ENCODE assay signal across 21 cellular contexts in the genomic region with DNA sequence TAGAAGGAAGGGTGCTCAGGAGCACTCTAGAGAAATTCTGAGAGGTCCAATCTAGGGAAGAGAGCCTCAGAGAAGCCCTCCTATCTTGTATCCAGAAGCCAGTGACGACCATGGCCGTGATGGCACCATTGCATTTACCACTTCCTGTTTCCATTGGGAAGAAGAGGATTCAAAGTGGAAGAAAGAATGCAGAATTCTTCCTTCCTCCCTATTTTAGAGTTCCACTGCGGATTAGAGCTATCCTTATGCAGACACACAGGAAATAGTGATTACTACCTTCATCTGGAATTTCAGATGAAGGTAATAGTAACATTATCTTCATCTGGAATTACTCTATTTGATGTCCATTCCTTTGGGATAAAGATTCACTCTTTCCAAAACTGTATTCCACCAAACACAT. TPM values are rescaled to one million over a fixed set of nuclear protein-coding genes. Genes with fewer than 3 reads are reported as not detected.
A peak's percentile ranks its signal among the peaks of the same experiment; 100 is the strongest.
DNase-seq lines count a peak whose midpoint lies in the region; FAIRE-seq and TF ChIP-seq lines count a peak whose summit lies in the region.
"Had no signal": no experiment of that assay in that cellular context is flagged by ENCODE, and none has a peak within 500 bp of the region (broad histone marks: within the 10 kb centered on the region; RNA-seq: fewer than 3 reads in every experiment).

No MANE protein-coding gene starts in this region.

- no peaks in the 10 kb centered on the region for H3K9me3 Mint-ChIP-seq in chondrocyte (ENCODE audit: low read depth)
- H3K9me3 Mint-ChIP-seq: activated naive CD8-positive, alpha-beta T cell treated with anti-CD3 and anti-CD28 coated beads, Interleukin-2, amount 50 U/mL, for 24 hours; nephron had no signal

- intact Hi-C loops in colonic mucosa (cut with DNase I) = no loop called here

- no peaks in the 10 kb centered on the region for H3K9me3 ChIP-seq in BLaER1 treated with 17β-estradiol and CSF1 and Interleukin-3, amounts not matched to agents 10 nM and 100 nM (replicated peaks in 1 of 11)
- H3K9me3 ChIP-seq in colonic mucosa = no peaks in the 10 kb centered on the region
- no peaks in the 10 kb centered on the region for H3K9me3 ChIP-seq in HAP-1
- H3K9me3 ChIP-seq: vagina had no signal

- H3K27me3 ChIP-seq in BLaER1 treated with 17β-estradiol and CSF1 and Interleukin-3, amounts not matched to agents 10 nM and 100 nM = no peaks in the 10 kb centered on the region
- H3K27me3 ChIP-seq in mesendoderm (ENCODE audit: insufficient read depth, low read length, poor library complexity) (no peaks in the 10 kb centered on the region), colonic mucosa (no peaks in the 10 kb centered on the region), HAP-1 (ENCODE audit: low read depth) (no peaks in the 10 kb centered on the region)
- H3K27me3 ChIP-seq: brain microvascular endothelial cell, vagina had no signal

- FAIRE-seq in HTR-8/SVneo (lab: Jason Lieb, UNC) = no peak

- H3K27ac Mint-ChIP-seq in chondrocyte (ENCODE audit: unreplicated experiment) = no peak overlapping the region
- H3K27ac Mint-ChIP-seq: activated naive CD8-positive, alpha-beta T cell treated with anti-CD3 and anti-CD28 coated beads, Interleukin-2, amount 50 U/mL, for 24 hours had no signal

- H3K4me2 ChIP-seq in BLaER1 treated with 17β-estradiol and CSF1 and Interleukin-3, amounts not matched to agents 10 nM and 100 nM = peak overlapping the region in 5 of 11 experiments; percentile 39 to 90 (median 74); a peak in 9 of 22 replicates
- H3K4me2 ChIP-seq in mesendoderm (ENCODE audit: low read length) = no peak overlapping the region

- peaks cover 3% of the 10 kb centered on the region for H3K4me1 Mint-ChIP-seq in chondrocyte (ENCODE audit: low read depth)

- H3K23ac ChIP-seq in mesendoderm (ENCODE audit: low read length) = no peak overlapping the region

- no peaks in the 10 kb centered on the region for H4K20me1 ChIP-seq in BLaER1 treated with 17β-estradiol and CSF1 and Interleukin-3, amounts not matched to agents 10 nM and 100 nM

- no peak overlapping the region for H3K4me3 Mint-ChIP-seq in chondrocyte (ENCODE audit: unreplicated experiment)
- H3K4me3 Mint-ChIP-seq: activated naive CD8-positive, alpha-beta T cell treated with anti-CD3 and anti-CD28 coated beads, Interleukin-2, amount 50 U/mL, for 24 hours; nephron had no signal

- H3K9ac ChIP-seq in BLaER1 treated with 17β-estradiol and CSF1 and Interleukin-3, amounts not matched to agents 10 nM and 100 nM = peak overlapping the region in 3 of 11 experiments; percentile 1 to 91 (median 75); a peak in 5 of 22 replicates
- H3K9ac ChIP-seq in mesendoderm (ENCODE audit: low read length) = no peak overlapping the region
- no peak overlapping the region for H3K9ac ChIP-seq in colonic mucosa (ENCODE audit: low read depth in 2 of 2, low read length in 2 of 2)

- WGBS in mesendoderm (ENCODE audit: extremely low coverage, insufficient coverage, low lambda C conversion rate) = no CpG with 5 or more reads among the region's 3 CpGs

- no peak overlapping the region for H2BK120ac ChIP-seq in mesendoderm (ENCODE audit: low read depth, low read length)

- no peak overlapping the region for H2BK5ac ChIP-seq in mesendoderm (ENCODE audit: low read length)

- peak overlapping the region in 7 of 11 experiments; percentile 68 to 99 (median 89); a peak in 13 of 22 replicates for H3K27ac ChIP-seq in BLaER1 treated with 17β-estradiol and CSF1 and Interleukin-3, amounts not matched to agents 10 nM and 100 nM
- no peak overlapping the region for H3K27ac ChIP-seq in mesendoderm (ENCODE audit: low read depth, low read length)
- no peak overlapping the region for H3K27ac ChIP-seq in colonic mucosa
- H3K27ac ChIP-seq: brain microvascular endothelial cell, C4-2B, epithelial cell of prostate, vagina had no signal

- peaks cover 0 to 71% (median 31%) of the 10 kb centered on the region in 11 experiments; a peak in 16 of 22 replicates for H3K36me3 ChIP-seq in BLaER1 treated with 17β-estradiol and CSF1 and Interleukin-3, amounts not matched to agents 10 nM and 100 nM
- H3K36me3 ChIP-seq in mesendoderm (ENCODE audit: control insufficient read depth, insufficient read depth, low read length) = peaks cover 1% of the 10 kb centered on the region
- H3K36me3 ChIP-seq in colonic mucosa = no peaks in the 10 kb centered on the region
- peaks cover 5% of the 10 kb centered on the region for H3K36me3 ChIP-seq in HAP-1 (replicated peaks)
- H3K36me3 ChIP-seq: brain microvascular endothelial cell had no signal

- peak; percentile 26 for DNase-seq in HTR-8/SVneo (ENCODE audit: insufficient read length, low spot score)
- DNase-seq in amniotic epithelial cell (ENCODE audit: low read depth) = peak; percentile 11
- DNase-seq in mesendoderm = peak; percentile 29
- DNase-seq in colonic mucosa = no peak
- DNase-seq in HAP-1 (ENCODE audit: low spot score in 2 of 2) = no peak
- no peak for DNase-seq in chondrocyte (ENCODE audit: low spot score)
- DNase-seq in hypothalamus (lab: John Stamatoyannopoulos, UW) = no peak
- DNase-seq: activated CD4-positive, alpha-beta T cell treated with anti-CD3 and anti-CD28 coated beads, Interleukin-2, amount 50 U/mL, for 1 hour; activated CD8-positive, alpha-beta memory T cell treated with anti-CD3 and anti-CD28 coated beads, Interleukin-2, amount 50 U/mL, for 48 hours; activated naive CD8-positive, alpha-beta T cell treated with anti-CD3 and anti-CD28 coated beads, Interleukin-2, amount 50 U/mL, for 24 hours; brain microvascular endothelial cell; foreskin melanocyte; GDM1; GOT3; NCI-H774; SHP77 had no signal

- no peak overlapping the region for H3K4ac ChIP-seq in mesendoderm (ENCODE audit: low read depth, low read length)

- H2BK15ac ChIP-seq in mesendoderm (replicated peaks; ENCODE audit: low read depth) = no peak overlapping the region

- H3K4me3 ChIP-seq in BLaER1 treated with 17β-estradiol and CSF1 and Interleukin-3, amounts not matched to agents 10 nM and 100 nM = no peak overlapping the region
- H3K4me3 ChIP-seq in mesendoderm (ENCODE audit: low read length) = no peak overlapping the region
- no peak overlapping the region for H3K4me3 ChIP-seq in colonic mucosa
- H3K4me3 ChIP-seq in HAP-1 = no peak overlapping the region
- H3K4me3 ChIP-seq: vagina had no signal

- no peaks in the 10 kb centered on the region for H3K27me3 Mint-ChIP-seq in chondrocyte (ENCODE audit: low read depth)
- H3K27me3 Mint-ChIP-seq: activated naive CD8-positive, alpha-beta T cell treated with anti-CD3 and anti-CD28 coated beads, Interleukin-2, amount 50 U/mL, for 24 hours had no signal

- H4K8ac ChIP-seq in mesendoderm (ENCODE audit: low read depth, low read length) = no peak overlapping the region

- H3K18ac ChIP-seq in mesendoderm (ENCODE audit: low read length) = no peak overlapping the region

- peaks cover 4% of the 10 kb centered on the region for H3K36me3 Mint-ChIP-seq in chondrocyte (ENCODE audit: low read depth)

- no peak overlapping the region for H2AK5ac ChIP-seq in mesendoderm (ENCODE audit: low read length)

- in situ Hi-C loops in HAP-1 (cut with MboI; ENCODE audit: low sequenced_read_pairs) = no loop called here

- H3K79me1 ChIP-seq in mesendoderm (ENCODE audit: low read length) = no peaks in the 10 kb centered on the region

- no peak overlapping the region for H4K5ac ChIP-seq in mesendoderm (ENCODE audit: low read length)

- H3K56ac ChIP-seq in mesendoderm (ENCODE audit: low read length) = no peak overlapping the region

- no peaks in the 10 kb centered on the region for H3K79me2 ChIP-seq in mesendoderm (ENCODE audit: control insufficient read depth, insufficient read depth, low read length)

- no peak for TF ChIP-seq CTCF in colonic mucosa (IDR thresholded peaks at IDR 0.05)
- TF ChIP-seq CTCF in chondrocyte (IDR thresholded peaks at IDR 0.05) = no peak

- peaks cover 0 to 100% (median 51%) of the 10 kb centered on the region in 10 experiments; a peak in 16 of 20 replicates for H3K4me1 ChIP-seq in BLaER1 treated with 17β-estradiol and CSF1 and Interleukin-3, amounts not matched to agents 10 nM and 100 nM
- H3K4me1 ChIP-seq in mesendoderm (ENCODE audit: control insufficient read depth, low read depth, low read length) (peaks cover 2% of the 10 kb centered on the region), colonic mucosa (peaks cover 3% of the 10 kb centered on the region), HAP-1 (no peaks in the 10 kb centered on the region)
- H3K4me1 ChIP-seq: vagina had no signal

RNA-seq across cellular contexts. Expression of a gene that starts 45.6 kb away (rescaled TPM):
- polyA plus RNA-seq in mesendoderm (2013, experiment 1 of 2) = 485 TPM
- polyA plus RNA-seq in mesendoderm (2013, experiment 2 of 2) = 516 TPM
- total RNA-seq in colonic mucosa (100 to 1,000 TPM; 348 to 401 TPM), chondrocyte (220 to 240 TPM (median 221 TPM) in 3 replicates)

Comparison
In these comparisons a context has a peak if more than half of its experiments do, and no peak if none do; other contexts are left out.
1. H3K27ac ChIP-seq: peak in BLaER1 treated with 17β-estradiol and CSF1 and Interleukin-3, amounts not matched to agents 10 nM and 100 nM (7 of 11); none in mesendoderm (single experiment) and colonic mucosa (single experiment).
2. DNase-seq: peak in HTR-8/SVneo (single experiment), amniotic epithelial cell (single experiment) and mesendoderm (single experiment); none in colonic mucosa (single experiment), HAP-1 (0 of 2), chondrocyte (single experiment) and hypothalamus (0 of 51).